1 cellular context compared by ENCODE assay signal in genomic region chr3:4980229-4981159, GRCh38.
TF ChIP-seq lines count a peak whose summit lies in the region.

No MANE protein-coding gene starts in this region.

TF ChIP-seq in GM12878, 131 proteins besides CTCF, POLR2A, EP300 and RAD21 (continued from another document and continues in another):
- TF ChIP-seq CUX1 (IDR thresholded peaks at IDR 0.05; ENCODE audit: insufficient replicate concordance, low read depth, low read length) (no peak), SMARCA5 (IDR thresholded peaks at IDR 0.05) (peak; percentile 97), USF2 (IDR thresholded peaks at IDR 0.05; ENCODE audit: borderline replicate concordance, low read depth, low read length) (no peak), ETV6 (conservative IDR thresholded peaks at IDR 0.05 in 1 of 2, IDR thresholded peaks at IDR 0.05 in 1 of 2; ENCODE audit: borderline replicate concordance in 1 of 2, low read depth in 1 of 2) (0 out of 4 replicates have a peak, but pooled peaks of 1 of the 2 experiments have one; percentile 38), RELA (IDR thresholded peaks at IDR 0.05; ENCODE audit: borderline replicate concordance, partially characterized antibody) (no peak), CHD2 (IDR thresholded peaks at IDR 0.05; ENCODE audit: borderline replicate concordance, low read depth, low read length) (no peak), KAT2A (conservative IDR thresholded peaks at IDR 0.05; ENCODE audit: control insufficient read depth, low read depth, low read length) (no peak), IKZF2 (IDR thresholded peaks at IDR 0.05) (peak; percentile 80 to 87), STAT1 (conservative IDR thresholded peaks at IDR 0.05) (no peak), MTA3 (IDR thresholded peaks at IDR 0.05; ENCODE audit: borderline replicate concordance, low read length) (no peak), ATF7 (IDR thresholded peaks at IDR 0.05; ENCODE audit: low read depth) (no peak), MEF2A (IDR thresholded peaks at IDR 0.05; ENCODE audit: insufficient read depth, low read depth, low read length) (0 out of 2 replicates have a peak, but pooled peaks have one; percentile 13), PKNOX1 (IDR thresholded peaks at IDR 0.05) (no peak), E2F4 (IDR thresholded peaks at IDR 0.05; ENCODE audit: low read depth, low read length) (no peak; the same call in 1 of the 2 replicates), LARP7 (IDR thresholded peaks at IDR 0.05) (peak; percentile 77), SIX5 (IDR thresholded peaks at IDR 0.05; ENCODE audit: low read depth, low read length, severe bottlenecking) (no peak), SRF (IDR thresholded peaks at IDR 0.05; ENCODE audit: low read depth in 2 of 2, low read length in 2 of 2) (no peak), ZBTB33 (IDR thresholded peaks at IDR 0.05) (no peak), FOXK2 (IDR thresholded peaks at IDR 0.05) (peak; percentile 22; the same call in 1 of the 2 replicates), POLR2AphosphoS2 (IDR thresholded peaks at IDR 0.05; ENCODE audit: low read depth, low read length) (peak; percentile 75), PRDM15 (CRISPR knock-in tag; IDR thresholded peaks at IDR 0.05) (no peak), BACH1 (IDR thresholded peaks at IDR 0.05; ENCODE audit: borderline replicate concordance) (no peak; the same call in 1 of the 2 replicates), PAX5 (IDR thresholded peaks at IDR 0.05; ENCODE audit: borderline replicate concordance, low read depth, low read length) (peak; percentile 54; the same call in 1 of the 2 replicates), PML (IDR thresholded peaks at IDR 0.05; ENCODE audit: low read length) (no peak), BCLAF1 (IDR thresholded peaks at IDR 0.05) (no peak), ESRRA (IDR thresholded peaks at IDR 0.05; ENCODE audit: low read length) (no peak), SMAD1 (IDR thresholded peaks at IDR 0.05; ENCODE audit: low read depth, partially characterized antibody) (peak; percentile 89), USF1 (IDR thresholded peaks at IDR 0.05; ENCODE audit: borderline replicate concordance, extremely low read length, insufficient read depth, low read depth, low read length) (no peak), POU2F2 (IDR thresholded peaks at IDR 0.05; ENCODE audit: borderline replicate concordance, low read depth, low read length) (peak; percentile 85; the same call in 2 of the 3 replicates), HDAC2 (IDR thresholded peaks at IDR 0.05) (no peak), STAT3 (IDR thresholded peaks at IDR 0.05; ENCODE audit: low read depth, low read length) (no peak), MYB (IDR thresholded peaks at IDR 0.05; ENCODE audit: borderline replicate concordance, low read depth, low read length) (no peak), BMI1 (IDR thresholded peaks at IDR 0.05; ENCODE audit: borderline replicate concordance) (no peak), PAX8 (IDR thresholded peaks at IDR 0.05) (no peak), NKRF (conservative IDR thresholded peaks at IDR 0.05) (peak; percentile 53; the same call in 1 of the 2 replicates), SREBF2 (IDR thresholded peaks at IDR 0.05; ENCODE audit: low read length) (no peak)
